In the genomic region with DNA sequence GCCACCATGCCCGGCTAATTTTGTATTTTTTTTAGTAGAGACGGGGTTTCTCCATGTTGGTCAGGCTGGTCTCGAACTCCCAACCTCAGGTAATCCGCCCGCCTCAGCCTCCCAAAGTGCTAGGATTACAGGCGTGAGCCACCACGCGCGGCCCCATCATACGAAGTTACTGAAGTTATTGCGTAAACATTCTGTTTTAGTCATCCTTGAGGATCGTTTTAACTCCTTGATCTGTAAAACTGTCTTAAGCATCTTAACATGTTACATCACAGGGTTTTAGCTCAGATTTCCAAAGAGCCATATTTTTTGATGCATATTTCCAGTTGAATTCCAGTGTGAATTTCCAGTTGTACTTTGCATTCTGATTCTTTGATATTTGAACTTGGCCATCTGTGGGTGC, we compare ENCODE assay signal across 4 cellular contexts. TPM values are rescaled to one million over a fixed set of nuclear protein-coding genes. Genes with fewer than 3 reads are reported as not detected.
"Had no signal": no experiment of that assay in that cellular context is flagged by ENCODE, and none has a peak within 500 bp of the region (broad histone marks: within the 10 kb centered on the region; RNA-seq: fewer than 3 reads in every experiment).

No MANE protein-coding gene starts in this region.

RNA-seq across cellular contexts. Expression of gene CASS4, which starts 6.7 kb away (rescaled TPM):
- total RNA-seq: SJSA1 had no signal
- polyA plus RNA-seq: cardiac muscle cell, SK-N-SH had no signal

RNA-seq across cellular contexts. Expression of gene AURKA, which starts 13.3 kb away (rescaled TPM):
- total RNA-seq: ascending aorta had no signal
